9 cellular contexts compared by ENCODE assay signal in genomic region chr4:184536070-184536880, GRCh38.
DNase-seq lines count a peak whose midpoint lies in the region; ATAC-seq, FAIRE-seq and TF ChIP-seq lines count a peak whose summit lies in the region.
"Had no signal": no experiment of that assay in that cellular context is flagged by ENCODE, and none has a peak within 500 bp of the region (broad histone marks: within the 10 kb centered on the region; RNA-seq: fewer than 3 reads in every experiment).

No MANE protein-coding gene starts in this region.

- no peak for TF ChIP-seq RAD21 in GM12878 (IDR thresholded peaks at IDR 0.05; ENCODE audit: insufficient read depth, low read depth, low read length)

- peaks cover 45% of the 10 kb centered on the region for H3K79me2 ChIP-seq in GM12878 (ENCODE audit: control insufficient read depth, insufficient read depth, low read length)

- H3K9ac ChIP-seq in GM12878 (ENCODE audit: control insufficient read depth, insufficient read depth, low read length) (peak overlapping the region; percentile 80), mesenchymal stem cell (ENCODE audit: low read length) (peak overlapping the region; percentile 97)

- H3K36me3 ChIP-seq in right atrium auricular region (no peaks in the 10 kb centered on the region), GM12878 (ENCODE audit: control insufficient read depth in 2 of 2, insufficient read depth in 2 of 2, low read length in 1 of 2) (no peaks in the 10 kb centered on the region), mesenchymal stem cell (ENCODE audit: control insufficient read depth in 1 of 2, insufficient read depth in 2 of 2, low read depth in 1 of 2, low read length in 2 of 2) (no peaks in the 10 kb centered on the region), urinary bladder (ENCODE audit: insufficient read depth) (no peaks in the 10 kb centered on the region)

- H2BK15ac ChIP-seq in mesenchymal stem cell (ENCODE audit: low read depth, poor library complexity, severe bottlenecking): no peak overlapping the region

- H3K79me1 ChIP-seq in mesenchymal stem cell (replicated peaks; ENCODE audit: low read length, poor library complexity, severe bottlenecking): peaks cover 9% of the 10 kb centered on the region

- H2BK120ac ChIP-seq in mesenchymal stem cell (ENCODE audit: low read depth, low read length): no peak overlapping the region

- H2AFZ ChIP-seq in GM12878 (ENCODE audit: control insufficient read depth, low read depth, low read length): no peak overlapping the region
- H2AFZ ChIP-seq in mesenchymal stem cell (ENCODE audit: low read depth, low read length): no peak overlapping the region

- TF ChIP-seq CTCF in right atrium auricular region (IDR thresholded peaks at IDR 0.05) (no peak), GM12878 (IDR thresholded peaks at IDR 0.05 in 2 of 3, conservative IDR thresholded peaks at IDR 0.05 in 1 of 3; ENCODE audit: control insufficient read depth in 2 of 3, extremely low read depth in 1 of 3, insufficient read depth in 1 of 3, low read depth in 3 of 3, low read length in 3 of 3) (no peak)

- no peaks in the 10 kb centered on the region for H4K20me1 ChIP-seq in GM12878 (ENCODE audit: control insufficient read depth, insufficient read depth)

- no TSS peak for BruUV-seq in GM12878 (replicated peaks; lab: Mats Ljungman, UMichigan)

- POLR2A ChIA-PET in GM12878 (lab: Charles Lee): interaction anchor here (0.6 to 5.4 kb wide), 17 partner anchors 10 to 271 kb away, joined by 3 to 58 read pairs (median 7); partner anchors contain the start of genes CASP3 and IRF2

- SMC1A ChIA-PET in GM12878 (lab: Charles Lee; ENCODE audit: uncharacterized antibody, unreplicated experiment): interaction anchor here (0.6 to 9.3 kb wide), 30 partner anchors 18 to 282 kb away, joined by 3 to 144 read pairs (median 6); partner anchors contain the start of gene IRF2

- RAD21 ChIA-PET in GM12878 (lab: Charles Lee; ENCODE audit: unreplicated experiment): interaction anchor here (0.7 to 6.4 kb wide), 24 partner anchors 17 to 271 kb away, joined by 3 to 151 read pairs (median 8); partner anchors contain the start of genes CENPU and IRF2

- H3K9me3 ChIP-seq in right atrium auricular region (no peaks in the 10 kb centered on the region), GM12878 (replicated peaks; ENCODE audit: control insufficient read depth, insufficient read depth, low read length) (no peaks in the 10 kb centered on the region; the same call in 2 of the 3 replicates), mesenchymal stem cell (ENCODE audit: control insufficient read depth, low read length) (no peaks in the 10 kb centered on the region)

- H3K27me3 ChIP-seq in right atrium auricular region (no peaks in the 10 kb centered on the region), GM12878 (replicated peaks in 1 of 2; ENCODE audit: control insufficient read depth in 2 of 2, insufficient read depth in 2 of 2, low read length in 1 of 2) (no peaks in the 10 kb centered on the region), mesenchymal stem cell (ENCODE audit: control insufficient read depth in 1 of 2, insufficient read depth in 1 of 2, low read length in 2 of 2) (no peaks in the 10 kb centered on the region)

- H4K91ac ChIP-seq in mesenchymal stem cell (ENCODE audit: low read length): no peak overlapping the region

- intact Hi-C loops in cardiac septum (cut with DNase I): loop anchor here (2.0 to 10.0 kb wide), 4 partner anchors 121 to 199 kb away; partner anchors contain the start of gene CENPU
- intact Hi-C loops in GM12878 (cut with micrococcal nuclease; ENCODE audit: unreplicated experiment): loop anchor here (5.0 kb wide), 4 partner anchors 111 to 286 kb away; partner anchors contain the start of genes CASP3 and PRIMPOL

- no peak overlapping the region for H4K8ac ChIP-seq in mesenchymal stem cell (ENCODE audit: low read length)

- H3K18ac ChIP-seq in mesenchymal stem cell (ENCODE audit: low read depth in 1 of 2, low read length in 2 of 2): no peak overlapping the region

- ATAC-seq in GM12878 (no peak), GM19455 (IDR thresholded peaks at IDR 0.05; ENCODE audit: unreplicated experiment) (no peak), esophagus mucosa (no peak)

- H3K4ac ChIP-seq in mesenchymal stem cell (ENCODE audit: low read depth in 1 of 2, low read length in 2 of 2): peak overlapping the region in 1 of 2 experiments; percentile 79

- H3K4me3 ChIP-seq in right atrium auricular region: peak overlapping the region; percentile 64 to 68
- H3K4me3 ChIP-seq in GM12878: peak overlapping the region; percentile 88
- H3K4me3 ChIP-seq in mesenchymal stem cell (ENCODE audit: insufficient read depth in 1 of 2, low read depth in 1 of 2, low read length in 2 of 2): peak overlapping the region in 1 of 2 experiments; percentile 93
- peak overlapping the region; percentile 65 for H3K4me3 ChIP-seq in urinary bladder (ENCODE audit: low read depth, low read length)

- H3K4me1 ChIP-seq in right atrium auricular region: peaks cover 0 to 36% of the 10 kb centered on the region in 2 donors
- peaks cover 23% of the 10 kb centered on the region for H3K4me1 ChIP-seq in GM12878 (ENCODE audit: control insufficient read depth, insufficient read depth, low read length)
- H3K4me1 ChIP-seq in mesenchymal stem cell (ENCODE audit: control insufficient read depth, insufficient read depth, low read depth, low read length): no peaks in the 10 kb centered on the region
- no peaks in the 10 kb centered on the region for H3K4me1 ChIP-seq in urinary bladder (ENCODE audit: insufficient read depth)

- CTCF ChIA-PET in GM12878 (lab: Yijun Ruan, JAX): interaction anchor here (1.1 to 4.1 kb wide), 15 partner anchors 20 to 285 kb away, joined by 3 to 64 read pairs (median 5); no protein-coding TSS in a partner anchor

- H3K4me2 ChIP-seq in GM12878 (ENCODE audit: control insufficient read depth, insufficient read depth): peak overlapping the region; percentile 92
- H3K4me2 ChIP-seq in mesenchymal stem cell (ENCODE audit: low read length, poor library complexity, severe bottlenecking): peak overlapping the region; percentile 74

- no peak for DNase-seq in right atrium auricular region (ENCODE audit: low spot score)
- no peak for DNase-seq in cardiac septum (ENCODE audit: low spot score)
- DNase-seq in GM12878 (ENCODE audit: low read depth, low spot score): no peak
- peak; percentile 7 for DNase-seq in mesenchymal stem cell
- DNase-seq in cortex of kidney (lab: John Stamatoyannopoulos, UW): no peak
- DNase-seq: activated CD4-positive, alpha-beta T cell treated with anti-CD3 and anti-CD28 coated beads for 1 hour had no signal

- no peak for TF ChIP-seq EP300 in GM12878 (IDR thresholded peaks at IDR 0.05; ENCODE audit: borderline replicate concordance in 1 of 2, control insufficient read depth in 1 of 2, low read depth in 2 of 2, low read length in 2 of 2)

- peak overlapping the region; percentile 65 for H2AK5ac ChIP-seq in mesenchymal stem cell (ENCODE audit: low read length, severe bottlenecking)

- in situ Hi-C loops in GM12878 (cut with MboI): loop anchor here (5.0 kb wide), 2 partner anchors 119 to 184 kb away; no protein-coding TSS in a partner anchor

- under 1% methylated on average over 10 of the region's 10 CpGs for WGBS in GM12878 (ENCODE audit: insufficient coverage, insufficient replicate concordance, low lambda C conversion rate, missing lambda C conversion rate)
- WGBS in mesenchymal stem cell: 68% methylated on average over 6 of the region's 10 CpGs
- WGBS in urinary bladder: 61% methylated on average over 10 of the region's 10 CpGs

- no peak overlapping the region for H3K23ac ChIP-seq in mesenchymal stem cell (ENCODE audit: low read length in 2 of 2)

- TF ChIP-seq POLR2A in GM12878 (IDR thresholded peaks at IDR 0.05; ENCODE audit: low read depth, low read length): no peak

- FAIRE-seq in GM12878 (lab: Jason Lieb, UNC): no peak

- no peak overlapping the region for H2BK12ac ChIP-seq in mesenchymal stem cell (ENCODE audit: low read length in 2 of 2)

- H3K27ac ChIP-seq in right atrium auricular region (peak overlapping the region; percentile 97), GM12878 (ENCODE audit: control insufficient read depth, insufficient read depth) (peak overlapping the region; percentile 86), mesenchymal stem cell (ENCODE audit: low read length, poor library complexity, severe bottlenecking) (no peak overlapping the region), urinary bladder (ENCODE audit: low read depth) (peak overlapping the region; percentile 76)

- H3K14ac ChIP-seq in mesenchymal stem cell (ENCODE audit: low read length in 2 of 2): no peak overlapping the region

- H2BK5ac ChIP-seq in mesenchymal stem cell (ENCODE audit: low read depth, low read length, poor library complexity, severe bottlenecking): no peak overlapping the region

TF ChIP-seq in GM12878, 131 proteins besides CTCF, POLR2A, EP300 and RAD21:
- TF ChIP-seq ZBED1 (IDR thresholded peaks at IDR 0.05; ENCODE audit: borderline replicate concordance) (0 out of 2 replicates have a peak, but pooled peaks have one; percentile 11), CEBPB (IDR thresholded peaks at IDR 0.05; ENCODE audit: borderline replicate concordance in 1 of 2, low read depth in 2 of 2, low read length in 2 of 2) (0 out of 4 replicates have a peak, but pooled peaks of 1 of the 2 experiments have one; percentile 25), MLLT1 (IDR thresholded peaks at IDR 0.05) (peak; percentile 71; the same call in 1 of the 2 replicates), SMAD1 (IDR thresholded peaks at IDR 0.05; ENCODE audit: low read depth, partially characterized antibody) (no peak), ZNF384 (IDR thresholded peaks at IDR 0.05; ENCODE audit: borderline replicate concordance, low read depth, low read length) (no peak)
